In the genomic region with DNA sequence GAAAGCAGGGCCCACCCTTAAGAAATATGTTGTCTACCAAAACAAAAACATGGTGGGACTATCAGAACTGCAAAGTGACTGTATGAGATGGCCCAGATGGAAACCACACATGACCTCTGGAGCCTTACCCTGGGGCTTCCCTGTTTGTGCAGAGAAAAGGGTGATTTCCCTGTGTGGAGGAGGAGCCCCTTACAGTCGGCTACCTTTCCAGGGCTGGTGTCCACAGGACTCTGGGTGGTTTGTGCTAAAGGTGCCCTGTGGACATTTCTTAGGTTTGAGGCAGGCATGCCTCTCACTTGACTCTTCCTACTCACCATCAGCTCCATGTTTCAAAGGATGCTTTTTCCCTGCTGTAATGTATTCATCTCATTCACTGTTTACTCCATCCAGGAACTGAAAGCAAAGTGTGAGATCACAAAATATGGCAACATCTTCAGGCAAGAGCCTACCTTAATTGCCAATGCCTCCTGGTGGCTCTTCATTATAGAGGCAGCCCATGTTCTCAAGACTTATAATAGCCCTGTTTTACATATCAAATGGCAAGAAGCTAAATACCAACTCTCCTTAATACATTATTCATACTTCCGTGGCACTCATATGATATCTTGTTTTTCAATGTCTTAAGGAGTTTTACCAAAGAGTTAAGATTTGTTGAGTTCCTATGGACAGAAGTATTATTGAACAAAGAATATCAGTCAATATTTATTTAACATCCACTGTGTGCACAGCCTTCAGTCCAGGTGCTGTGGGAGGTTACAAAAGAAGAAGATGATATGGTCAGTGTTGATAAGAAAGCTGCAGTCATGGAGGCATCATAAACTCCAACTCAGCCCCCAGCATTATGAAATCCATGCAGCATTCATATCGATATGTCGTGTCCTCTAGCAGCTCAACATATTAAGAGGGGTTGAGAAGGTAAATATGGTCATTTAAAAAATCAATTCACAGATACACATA, we compare ENCODE assay signal across 1 cellular context.
TF ChIP-seq lines count a peak whose summit lies in the region.

No MANE protein-coding gene starts in this region.

TF ChIP-seq in GM12878, 131 proteins besides CTCF, POLR2A, EP300 and RAD21 (continues in another document):
- TF ChIP-seq SMAD1 (IDR thresholded peaks at IDR 0.05; ENCODE audit: low read depth, partially characterized antibody) (no peak), CUX1 (IDR thresholded peaks at IDR 0.05; ENCODE audit: insufficient replicate concordance, low read depth, low read length) (no peak), STAT3 (IDR thresholded peaks at IDR 0.05; ENCODE audit: low read depth, low read length) (no peak), TAF1 (IDR thresholded peaks at IDR 0.05; ENCODE audit: borderline replicate concordance, low read depth, low read length) (no peak), CREB1 (IDR thresholded peaks at IDR 0.05; ENCODE audit: low read depth) (no peak), TBL1XR1 (IDR thresholded peaks at IDR 0.05; ENCODE audit: low read depth, low read length) (no peak), RUNX3 (IDR thresholded peaks at IDR 0.05; ENCODE audit: low read length) (peak; percentile 60), ZBED1 (IDR thresholded peaks at IDR 0.05; ENCODE audit: borderline replicate concordance) (no peak), ZNF622 (IDR thresholded peaks at IDR 0.05) (no peak), ZZZ3 (IDR thresholded peaks at IDR 0.05; ENCODE audit: control insufficient read depth, insufficient read length, low read depth) (no peak), SPI1 (IDR thresholded peaks at IDR 0.05; ENCODE audit: borderline replicate concordance, insufficient read depth, low read depth, low read length) (peak; percentile 26; the same call in 1 of the 2 replicates), RBBP5 (conservative IDR thresholded peaks at IDR 0.05) (no peak), HDGF (IDR thresholded peaks at IDR 0.05) (no peak), TARDBP (IDR thresholded peaks at IDR 0.05; ENCODE audit: borderline replicate concordance) (no peak), SREBF1 (IDR thresholded peaks at IDR 0.05; ENCODE audit: low read length) (no peak), NRF1 (conservative IDR thresholded peaks at IDR 0.05; ENCODE audit: low read depth, low read length) (no peak), BCL3 (IDR thresholded peaks at IDR 0.05; ENCODE audit: borderline replicate concordance, insufficient read depth, low read depth, low read length, poor library complexity, severe bottlenecking) (no peak), FOXK2 (IDR thresholded peaks at IDR 0.05) (no peak), YBX1 (IDR thresholded peaks at IDR 0.05) (no peak), RB1 (IDR thresholded peaks at IDR 0.05; ENCODE audit: borderline replicate concordance) (no peak), CBFB (IDR thresholded peaks at IDR 0.05; ENCODE audit: low read depth) (no peak), YY1 (IDR thresholded peaks at IDR 0.05; ENCODE audit: low read depth, low read length) (no peak), SIN3A (IDR thresholded peaks at IDR 0.05; ENCODE audit: low read depth, low read length) (no peak), SKIL (IDR thresholded peaks at IDR 0.05; ENCODE audit: low read depth, poor library complexity, severe bottlenecking) (no peak), SMC3 (IDR thresholded peaks at IDR 0.05; ENCODE audit: borderline replicate concordance, low read length) (peak; percentile 20; the same call in 1 of the 2 replicates), MYB (IDR thresholded peaks at IDR 0.05; ENCODE audit: borderline replicate concordance, low read depth, low read length) (no peak), BHLHE40 (IDR thresholded peaks at IDR 0.05; ENCODE audit: borderline replicate concordance in 1 of 2, low read depth in 2 of 2, low read length in 1 of 2) (0 out of 4 replicates have a peak, but pooled peaks of 1 of the 2 experiments have one; percentile 9), RELA (IDR thresholded peaks at IDR 0.05; ENCODE audit: borderline replicate concordance, partially characterized antibody) (peak; percentile 53), ZBTB33 (IDR thresholded peaks at IDR 0.05) (no peak), CHD2 (IDR thresholded peaks at IDR 0.05; ENCODE audit: borderline replicate concordance, low read depth, low read length) (no peak), CREM (IDR thresholded peaks at IDR 0.05; ENCODE audit: low read depth) (no peak), IRF4 (IDR thresholded peaks at IDR 0.05; ENCODE audit: low read depth, low read length) (0 out of 2 replicates have a peak, but pooled peaks have one; percentile 10), NFYA (IDR thresholded peaks at IDR 0.05; ENCODE audit: borderline replicate concordance, low read depth, low read length) (no peak), EED (IDR thresholded peaks at IDR 0.05; ENCODE audit: low read depth) (peak; percentile 21; the same call in 1 of the 2 replicates), PML (IDR thresholded peaks at IDR 0.05; ENCODE audit: low read length) (no peak)
- TF ChIP-seq, protein P1, sequence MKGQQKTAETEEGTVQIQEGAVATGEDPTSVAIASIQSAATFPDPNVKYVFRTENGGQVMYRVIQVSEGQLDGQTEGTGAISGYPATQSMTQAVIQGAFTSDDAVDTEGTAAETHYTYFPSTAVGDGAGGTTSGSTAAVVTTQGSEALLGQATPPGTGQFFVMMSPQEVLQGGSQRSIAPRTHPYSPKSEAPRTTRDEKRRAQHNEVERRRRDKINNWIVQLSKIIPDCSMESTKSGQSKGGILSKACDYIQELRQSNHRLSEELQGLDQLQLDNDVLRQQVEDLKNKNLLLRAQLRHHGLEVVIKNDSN (IDR thresholded peaks at IDR 0.05; ENCODE audit: borderline replicate concordance, extremely low read length, insufficient read depth, low read depth, low read length), result no peak
- TF ChIP-seq, protein P2, sequence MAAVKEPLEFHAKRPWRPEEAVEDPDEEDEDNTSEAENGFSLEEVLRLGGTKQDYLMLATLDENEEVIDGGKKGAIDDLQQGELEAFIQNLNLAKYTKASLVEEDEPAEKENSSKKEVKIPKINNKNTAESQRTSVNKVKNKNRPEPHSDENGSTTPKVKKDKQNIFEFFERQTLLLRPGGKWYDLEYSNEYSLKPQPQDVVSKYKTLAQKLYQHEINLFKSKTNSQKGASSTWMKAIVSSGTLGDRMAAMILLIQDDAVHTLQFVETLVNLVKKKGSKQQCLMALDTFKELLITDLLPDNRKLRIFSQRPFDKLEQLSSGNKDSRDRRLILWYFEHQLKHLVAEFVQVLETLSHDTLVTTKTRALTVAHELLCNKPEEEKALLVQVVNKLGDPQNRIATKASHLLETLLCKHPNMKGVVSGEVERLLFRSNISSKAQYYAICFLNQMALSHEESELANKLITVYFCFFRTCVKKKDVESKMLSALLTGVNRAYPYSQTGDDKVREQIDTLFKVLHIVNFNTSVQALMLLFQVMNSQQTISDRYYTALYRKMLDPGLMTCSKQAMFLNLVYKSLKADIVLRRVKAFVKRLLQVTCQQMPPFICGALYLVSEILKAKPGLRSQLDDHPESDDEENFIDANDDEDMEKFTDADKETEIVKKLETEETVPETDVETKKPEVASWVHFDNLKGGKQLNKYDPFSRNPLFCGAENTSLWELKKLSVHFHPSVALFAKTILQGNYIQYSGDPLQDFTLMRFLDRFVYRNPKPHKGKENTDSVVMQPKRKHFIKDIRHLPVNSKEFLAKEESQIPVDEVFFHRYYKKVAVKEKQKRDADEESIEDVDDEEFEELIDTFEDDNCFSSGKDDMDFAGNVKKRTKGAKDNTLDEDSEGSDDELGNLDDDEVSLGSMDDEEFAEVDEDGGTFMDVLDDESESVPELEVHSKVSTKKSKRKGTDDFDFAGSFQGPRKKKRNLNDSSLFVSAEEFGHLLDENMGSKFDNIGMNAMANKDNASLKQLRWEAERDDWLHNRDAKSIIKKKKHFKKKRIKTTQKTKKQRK (IDR thresholded peaks at IDR 0.05; ENCODE audit: low read depth, low read length), result no peak
- TF ChIP-seq, protein P3, sequence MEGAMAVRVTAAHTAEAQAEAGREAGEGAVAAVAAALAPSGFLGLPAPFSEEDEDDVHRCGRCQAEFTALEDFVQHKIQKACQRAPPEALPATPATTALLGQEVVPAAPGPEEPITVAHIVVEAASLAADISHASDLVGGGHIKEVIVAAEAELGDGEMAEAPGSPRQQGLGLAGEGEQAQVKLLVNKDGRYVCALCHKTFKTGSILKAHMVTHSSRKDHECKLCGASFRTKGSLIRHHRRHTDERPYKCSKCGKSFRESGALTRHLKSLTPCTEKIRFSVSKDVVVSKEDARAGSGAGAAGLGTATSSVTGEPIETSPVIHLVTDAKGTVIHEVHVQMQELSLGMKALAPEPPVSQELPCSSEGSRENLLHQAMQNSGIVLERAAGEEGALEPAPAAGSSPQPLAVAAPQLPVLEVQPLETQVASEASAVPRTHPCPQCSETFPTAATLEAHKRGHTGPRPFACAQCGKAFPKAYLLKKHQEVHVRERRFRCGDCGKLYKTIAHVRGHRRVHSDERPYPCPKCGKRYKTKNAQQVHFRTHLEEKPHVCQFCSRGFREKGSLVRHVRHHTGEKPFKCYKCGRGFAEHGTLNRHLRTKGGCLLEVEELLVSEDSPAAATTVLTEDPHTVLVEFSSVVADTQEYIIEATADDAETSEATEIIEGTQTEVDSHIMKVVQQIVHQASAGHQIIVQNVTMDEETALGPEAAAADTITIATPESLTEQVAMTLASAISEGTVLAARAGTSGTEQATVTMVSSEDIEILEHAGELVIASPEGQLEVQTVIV (IDR thresholded peaks at IDR 0.05; ENCODE audit: borderline replicate concordance, partially characterized antibody), result no peak
- TF ChIP-seq, protein P4, sequence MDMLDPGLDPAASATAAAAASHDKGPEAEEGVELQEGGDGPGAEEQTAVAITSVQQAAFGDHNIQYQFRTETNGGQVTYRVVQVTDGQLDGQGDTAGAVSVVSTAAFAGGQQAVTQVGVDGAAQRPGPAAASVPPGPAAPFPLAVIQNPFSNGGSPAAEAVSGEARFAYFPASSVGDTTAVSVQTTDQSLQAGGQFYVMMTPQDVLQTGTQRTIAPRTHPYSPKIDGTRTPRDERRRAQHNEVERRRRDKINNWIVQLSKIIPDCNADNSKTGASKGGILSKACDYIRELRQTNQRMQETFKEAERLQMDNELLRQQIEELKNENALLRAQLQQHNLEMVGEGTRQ (IDR thresholded peaks at IDR 0.05; ENCODE audit: borderline replicate concordance, low read depth, low read length), result no peak
